ENCODE assay signal across 7 cellular contexts in the genomic region with DNA sequence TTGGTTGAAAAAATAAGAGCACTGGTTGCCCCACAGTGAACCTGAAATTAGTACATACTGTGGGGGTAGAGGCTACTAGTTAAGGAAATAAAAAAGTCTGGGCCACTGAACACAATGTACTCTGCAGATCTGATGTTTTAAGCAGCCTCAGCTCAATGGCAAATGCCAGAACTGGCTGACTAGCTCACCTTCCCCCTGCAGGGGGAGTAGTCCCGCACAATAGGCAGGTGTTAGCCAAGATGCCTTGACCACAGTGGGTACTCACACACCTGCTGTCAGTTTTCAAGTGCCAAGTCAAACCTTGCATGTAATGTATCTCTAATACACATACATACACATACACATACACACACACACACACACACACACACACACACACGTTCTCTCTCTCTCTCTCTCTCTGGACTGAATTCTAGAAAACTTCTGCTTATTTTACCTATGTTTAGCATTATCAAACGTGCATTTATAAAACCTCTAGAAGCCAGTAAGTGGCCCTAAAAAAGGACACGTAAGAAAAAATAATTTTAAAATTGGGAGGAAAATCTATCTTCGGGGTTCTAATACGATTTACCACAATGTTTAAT.
DNase-seq lines count a peak whose midpoint lies in the region; ATAC-seq and TF ChIP-seq lines count a peak whose summit lies in the region.

No MANE protein-coding gene starts in this region.

- TF ChIP-seq CTCF in GM12864 (IDR thresholded peaks at IDR 0.05; ENCODE audit: low read depth, low read length, missing control alignments): peak; percentile 86

- peak; percentile 72 for ATAC-seq in GM21737 (IDR thresholded peaks at IDR 0.05; ENCODE audit: unreplicated experiment)

- no peak for DNase-seq in GM12864 (ENCODE audit: low read depth)
- DNase-seq in NCI-H128 (lab: John Stamatoyannopoulos, UW; ENCODE audit: unreplicated experiment): peak; percentile 71
- peak; percentile 26 to 48 for DNase-seq in activated CD4-positive, alpha-beta T cell treated with anti-CD3 and anti-CD28 coated beads, Interleukin-2, amount 50 U/mL, for 48 hours
- DNase-seq in glomerular visceral epithelial cell (ENCODE audit: extremely low spot score): peak; percentile 45
- DNase-seq in stimulated activated CD4-positive, alpha-beta T cell treated with anti-CD3 and anti-CD28 coated beads, Interleukin-4, amount 100 ng/mL, for 24 hours: peak; percentile 19
- no peak for DNase-seq in NCI-H1048 (lab: John Stamatoyannopoulos, UW)

- H3K4me3 ChIP-seq in GM12864 (ENCODE audit: low read depth, low read length): no peak overlapping the region

Comparison
In these comparisons a context has a peak if more than half of its experiments do, and no peak if none do; other contexts are left out.
1. DNase-seq: peak in NCI-H128 (single experiment), activated CD4-positive, alpha-beta T cell treated with anti-CD3 and anti-CD28 coated beads, Interleukin-2, amount 50 U/mL, for 48 hours (2 of 2), glomerular visceral epithelial cell (single experiment) and stimulated activated CD4-positive, alpha-beta T cell treated with anti-CD3 and anti-CD28 coated beads, Interleukin-4, amount 100 ng/mL, for 24 hours (single experiment); none in GM12864 (single experiment) and NCI-H1048 (single experiment).